Comparison of ENCODE assay signal across 19 cellular contexts in genomic region chr1:119553302-119554071, GRCh38. TPM values are rescaled to one million over a fixed set of nuclear protein-coding genes. Genes with fewer than 3 reads are reported as not detected.
DNase-seq lines count a peak whose midpoint lies in the region; ATAC-seq and TF ChIP-seq lines count a peak whose summit lies in the region.
"Not testable (repeated sequence)": the region's sequence is repeated elsewhere in the genome, so short reads cannot be mapped to it uniquely, and the experiment has no call there.
"Had no signal": no experiment of that assay in that cellular context is flagged by ENCODE, and none has a peak within 500 bp of the region (broad histone marks: within the 10 kb centered on the region; RNA-seq: fewer than 3 reads in every experiment).

No MANE protein-coding gene starts in this region.

- peak overlapping the region; percentile 54 for H2BK120ac ChIP-seq in trophoblast cell (ENCODE audit: insufficient read depth, low read length, poor library complexity)

- H3K27ac ChIP-seq in lower lobe of right lung, result not testable (repeated sequence)
- H3K27ac ChIP-seq in trophoblast cell (ENCODE audit: low read depth, low read length) (peak overlapping the region; percentile 70), temporal lobe (ENCODE audit: low read depth, low read length) (peak overlapping the region; percentile 18)

- intact Hi-C loops in lower lobe of right lung (cut with DNase I), result not testable (repeated sequence)

- H3K79me1 ChIP-seq in trophoblast cell (ENCODE audit: low read length), result not testable (repeated sequence)

- not testable (repeated sequence) for H3K18ac ChIP-seq in trophoblast cell (ENCODE audit: low read length)

- H3K9ac ChIP-seq in trophoblast cell (ENCODE audit: low read length), result not testable (repeated sequence)

- H3K4me2 ChIP-seq in trophoblast cell (ENCODE audit: low read length), result peak overlapping the region; percentile 15

- peak overlapping the region; percentile 40 for H4K91ac ChIP-seq in trophoblast cell (ENCODE audit: low read depth, low read length)

- H3K9me3 ChIP-seq in lower lobe of right lung; trophoblast cell (ENCODE audit: insufficient read depth, low read depth, low read length): not testable (repeated sequence)

- not testable (repeated sequence) for H3K23ac ChIP-seq in trophoblast cell (ENCODE audit: low read length)

- not testable (repeated sequence) for H3K4me3 ChIP-seq in choroid plexus epithelial cell (ENCODE audit: low read depth, low read length); fibroblast of villous mesenchyme (ENCODE audit: low read depth, low read length); lower lobe of right lung; trophoblast cell (ENCODE audit: low read depth, low read length)

- TF ChIP-seq CTCF in choroid plexus epithelial cell (conservative IDR thresholded peaks at IDR 0.05; ENCODE audit: low read depth, low read length); fibroblast of villous mesenchyme (IDR thresholded peaks at IDR 0.05; ENCODE audit: insufficient read depth, low read depth, low read length); lower lobe of right lung (IDR thresholded peaks at IDR 0.05): not testable (repeated sequence)

- H3K27me3 ChIP-seq in lower lobe of right lung (ENCODE audit: low read depth); trophoblast cell (ENCODE audit: insufficient read depth, low read length): not testable (repeated sequence)

- not testable (repeated sequence) for H2BK12ac ChIP-seq in trophoblast cell (ENCODE audit: low read length)

- H2AFZ ChIP-seq in trophoblast cell (ENCODE audit: insufficient read depth, low read length, poor library complexity), result not testable (repeated sequence)

- no CpG with 5 or more reads among the region's 1 CpG for WGBS in trophoblast cell (ENCODE audit: extremely low coverage, insufficient coverage, insufficient read length)

- ATAC-seq in lower lobe of right lung, result peak; percentile 6 to 24

- H2AK5ac ChIP-seq in trophoblast cell (ENCODE audit: low read length), result not testable (repeated sequence)

- H3K36me3 ChIP-seq in lower lobe of right lung; trophoblast cell (ENCODE audit: control insufficient read depth in 1 of 2, insufficient read depth in 2 of 2, low read length in 2 of 2): not testable (repeated sequence)

- peak overlapping the region; percentile 11 for H2BK5ac ChIP-seq in trophoblast cell (ENCODE audit: low read depth, low read length, poor library complexity)

- H3K14ac ChIP-seq in trophoblast cell (ENCODE audit: low read length), result peak overlapping the region; percentile 43

- H4K8ac ChIP-seq in trophoblast cell (ENCODE audit: low read depth, low read length), result not testable (repeated sequence)

- H3K79me2 ChIP-seq in trophoblast cell (ENCODE audit: control insufficient read depth, insufficient read depth, low read length, poor library complexity), result not testable (repeated sequence)

- DNase-seq in EH (ENCODE audit: low read depth), result peak; percentile 35
- DNase-seq in LHCN-M2 (ENCODE audit: low read depth), result peak; percentile 60
- DNase-seq in amniotic epithelial cell (ENCODE audit: low read depth), result peak; percentile 66
- DNase-seq in choroid plexus epithelial cell (ENCODE audit: low read depth), result peak; percentile 75
- DNase-seq in fibroblast of villous mesenchyme (ENCODE audit: low read depth), result peak; percentile 81
- not testable (repeated sequence) for DNase-seq in lower lobe of right lung, trophoblast cell

- not testable (repeated sequence) for H3K4me1 ChIP-seq in lower lobe of right lung
- H3K4me1 ChIP-seq in trophoblast cell (ENCODE audit: control insufficient read depth in 1 of 2, insufficient read depth in 2 of 2, low read length in 2 of 2), result peaks cover 5 to 15% of the 10 kb centered on the region in 2 experiments

- H3K4ac ChIP-seq in trophoblast cell (ENCODE audit: low read depth, low read length), result not testable (repeated sequence)

- H4K12ac ChIP-seq in trophoblast cell (ENCODE audit: low read depth, low read length), result not testable (repeated sequence)

RNA-seq across cellular contexts. Expression of gene HSD3B1, which starts 46.5 kb away (rescaled TPM):
- not detected in 2 replicates for total RNA-seq in LHCN-M2 (2014; rRNA removed)
- polyA plus RNA-seq in LHCN-M2 (2012), result not detected
- 2.6 TPM in 1 of 2 replicates, not detected in the other for total RNA-seq in fibroblast of villous mesenchyme
- not detected for total RNA-seq in lower lobe of right lung
- polyA plus RNA-seq in trophoblast cell (2013), result 250 and 277 TPM in 2 replicates
- not detected for total RNA-seq in temporal lobe
- total RNA-seq: aorta; Calu3; CD4-positive, CD25-positive, alpha-beta regulatory T cell; heart left ventricle; HepG2; lung; neural crest cell; right cardiac atrium; Right ventricle myocardium inferior; T-helper 17 cell had no signal
- polyA plus RNA-seq: A549; aorta; CD4-positive, CD25-positive, alpha-beta regulatory T cell; heart left ventricle; HepG2; lung; right cardiac atrium had no signal
